In genomic region chr19:11142528-11143171, GRCh38 we compare ENCODE assay signal across 1 cellular context.
TF ChIP-seq lines count a peak whose summit lies in the region.

No MANE protein-coding gene starts in this region.

TF ChIP-seq in HepG2, 621 proteins besides CTCF, POLR2A, EP300 and RAD21 (continued from another document and continues in another):
- TF ChIP-seq ZNF142 (CRISPR knock-in tag; IDR thresholded peaks at IDR 0.05) (no peak), TEAD2 (CRISPR knock-in tag; IDR thresholded peaks at IDR 0.05) (no peak), MLLT10 (CRISPR knock-in tag; IDR thresholded peaks at IDR 0.05) (no peak), ISL2 (CRISPR knock-in tag; IDR thresholded peaks at IDR 0.05) (peak; percentile 22), ZFP41 (CRISPR knock-in tag; IDR thresholded peaks at IDR 0.05; ENCODE audit: borderline replicate concordance) (no peak), ZNF274 (CRISPR knock-in tag; IDR thresholded peaks at IDR 0.05) (0 out of 2 replicates have a peak, but pooled peaks have one; percentile 77), DPF2 (CRISPR knock-in tag; IDR thresholded peaks at IDR 0.05; ENCODE audit: borderline replicate concordance, low read depth) (peak; percentile 77), XBP1 (CRISPR knock-in tag; IDR thresholded peaks at IDR 0.05) (no peak), RAD51 (IDR thresholded peaks at IDR 0.05; ENCODE audit: borderline replicate concordance) (no peak), FOXP1 (IDR thresholded peaks at IDR 0.05) (no peak), FOXP1 (CRISPR knock-in tag; IDR thresholded peaks at IDR 0.05) (peak; percentile 15; the same call in 1 of the 2 replicates), PRDM4 (CRISPR knock-in tag; IDR thresholded peaks at IDR 0.05; ENCODE audit: borderline replicate concordance) (no peak), SP5 (CRISPR knock-in tag; IDR thresholded peaks at IDR 0.05; ENCODE audit: borderline replicate concordance, low read depth) (peak; percentile 86), KDM6A (CRISPR knock-in tag; IDR thresholded peaks at IDR 0.05; ENCODE audit: low read depth) (peak; percentile 57), ZBTB49 (CRISPR knock-in tag; IDR thresholded peaks at IDR 0.05; ENCODE audit: borderline replicate concordance) (no peak), ZNF503 (CRISPR knock-in tag; IDR thresholded peaks at IDR 0.05) (peak; percentile 46; the same call in 1 of the 2 replicates), ZSCAN20 (CRISPR knock-in tag; IDR thresholded peaks at IDR 0.05; ENCODE audit: borderline replicate concordance) (no peak), PATZ1 (CRISPR knock-in tag; IDR thresholded peaks at IDR 0.05) (peak; percentile 100), ZFP1 (CRISPR knock-in tag; IDR thresholded peaks at IDR 0.05) (no peak), DNMT1 (CRISPR knock-in tag; IDR thresholded peaks at IDR 0.05) (no peak), ADNP (CRISPR knock-in tag; IDR thresholded peaks at IDR 0.05) (peak; percentile 36; the same call in 1 of the 2 replicates), ZNF253 (CRISPR knock-in tag; IDR thresholded peaks at IDR 0.05; ENCODE audit: borderline replicate concordance) (peak; percentile 39; the same call in 1 of the 2 replicates), ZNF407 (CRISPR knock-in tag; IDR thresholded peaks at IDR 0.05; ENCODE audit: not compliant biosample characterization) (no peak), PCBP1 (IDR thresholded peaks at IDR 0.05; ENCODE audit: borderline replicate concordance, low read depth, low read length) (peak; percentile 82; the same call in 1 of the 2 replicates), SP4 (CRISPR knock-in tag; IDR thresholded peaks at IDR 0.05) (0 out of 2 replicates have a peak, but pooled peaks have one; percentile 6), ZNF546 (CRISPR knock-in tag; conservative IDR thresholded peaks at IDR 0.05) (0 out of 2 replicates have a peak, but pooled peaks have one; percentile 72), SNRNP70 (IDR thresholded peaks at IDR 0.05; ENCODE audit: low read depth, low read length) (no peak), ZUFSP (CRISPR knock-in tag; IDR thresholded peaks at IDR 0.05; ENCODE audit: borderline replicate concordance) (no peak), ZNF749 (CRISPR knock-in tag; IDR thresholded peaks at IDR 0.05; ENCODE audit: borderline replicate concordance) (peak; percentile 48; the same call in 1 of the 2 replicates), SAP130 (CRISPR knock-in tag; IDR thresholded peaks at IDR 0.05; ENCODE audit: low read depth) (peak; percentile 72)
